ENCODE assay signal across 22 cellular contexts in the genomic region with DNA sequence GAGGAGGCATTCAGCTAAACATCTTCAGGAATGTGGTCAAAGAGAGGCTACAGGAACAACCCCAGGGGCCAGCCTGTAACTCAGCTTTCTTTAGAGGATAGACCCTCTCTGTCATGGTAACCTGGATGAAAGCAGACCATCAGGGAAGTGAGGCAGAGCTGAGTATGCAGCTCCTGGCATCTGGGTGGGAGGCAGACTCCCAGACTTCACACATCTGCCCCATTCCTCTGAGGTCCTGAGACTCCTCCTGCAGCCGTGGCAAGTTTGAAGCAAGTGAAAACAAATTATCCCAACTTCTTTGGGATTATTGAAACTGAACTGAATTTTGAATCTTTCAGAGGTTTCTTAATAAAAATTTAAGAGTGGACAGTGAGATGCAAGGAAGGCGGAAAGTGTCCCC.
DNase-seq lines count a peak whose midpoint lies in the region; ATAC-seq, FAIRE-seq and TF ChIP-seq lines count a peak whose summit lies in the region.
"Had no signal": no experiment of that assay in that cellular context is flagged by ENCODE, and none has a peak within 500 bp of the region (broad histone marks: within the 10 kb centered on the region; RNA-seq: fewer than 3 reads in every experiment).

No MANE protein-coding gene starts in this region.

- peaks cover 6% of the 10 kb centered on the region for H3K4me1 Mint-ChIP-seq in activated CD8-positive, alpha-beta memory T cell treated with anti-CD3 and anti-CD28 coated beads, Interleukin-2, amount 10 ng/mL, durations not matched to agents 7 days and 5 days
- peaks cover 4% of the 10 kb centered on the region for H3K4me1 Mint-ChIP-seq in activated CD8-positive, alpha-beta T cell treated with anti-CD3 and anti-CD28 coated beads, Interleukin-2, amount 10 ng/mL, durations not matched to agents 7 days and 5 days (ENCODE audit: low read depth)

- TF ChIP-seq CTCF in pancreas (IDR thresholded peaks at IDR 0.05) = no peak

- H4K20me1 ChIP-seq in Karpas-422 (ENCODE audit: insufficient read depth, low read depth, low read length) = no peaks in the 10 kb centered on the region

- 0 out of 2 replicates have a peak overlapping the region, but pooled peaks have one; percentile 5 for H2AFZ ChIP-seq in Karpas-422 (ENCODE audit: low read length)

- FAIRE-seq in pancreas (lab: Jason Lieb, UNC) (no peak), urothelium cell line (lab: Jason Lieb, UNC) (no peak)
- FAIRE-seq: D721Med, G401.6, GM12892 had no signal

- no peak overlapping the region for H3K27ac Mint-ChIP-seq in activated CD8-positive, alpha-beta memory T cell treated with anti-CD3 and anti-CD28 coated beads, Interleukin-2, amount 10 ng/mL, durations not matched to agents 7 days and 5 days
- no peak overlapping the region for H3K27ac Mint-ChIP-seq in activated CD8-positive, alpha-beta T cell treated with anti-CD3 and anti-CD28 coated beads, Interleukin-2, amount 10 ng/mL, durations not matched to agents 7 days and 5 days
- H3K27ac Mint-ChIP-seq: CD8-positive, alpha-beta T cell; GM23338 had no signal

- H3K9me3 Mint-ChIP-seq in activated CD8-positive, alpha-beta memory T cell treated with anti-CD3 and anti-CD28 coated beads, Interleukin-2, amount 10 ng/mL, durations not matched to agents 7 days and 5 days (ENCODE audit: low read depth) = no peaks in the 10 kb centered on the region
- H3K9me3 Mint-ChIP-seq in activated CD8-positive, alpha-beta T cell treated with anti-CD3 and anti-CD28 coated beads, Interleukin-2, amount 10 ng/mL, durations not matched to agents 7 days and 5 days (ENCODE audit: insufficient read depth) = no peaks in the 10 kb centered on the region
- H3K9me3 Mint-ChIP-seq: CD8-positive, alpha-beta T cell; GM23338 had no signal

- WGBS in pancreas, 2 donors = 73 to 95% methylated on average over 2 of the region's 2 CpGs

- POLR2A ChIA-PET in activated CD8-positive, alpha-beta T cell treated with anti-CD3 and anti-CD28 coated beads, Interleukin-2, amount 10 ng/mL, durations not matched to agents 7 days and 5 days (lab: Charles Lee) = interaction anchor here (1.0 to 1.1 kb wide), 2 partner anchors 109 to 163 kb away, joined by 3 to 4 read pairs; no protein-coding TSS in a partner anchor

- H3K4me1 ChIP-seq in Karpas-422 (ENCODE audit: low read length) (peaks cover 40% of the 10 kb centered on the region), pancreas (peaks cover 23 to 33% (median 29%) of the 10 kb centered on the region in 3 donors), subcutaneous abdominal adipose tissue (ENCODE audit: control insufficient read depth in 5 of 5, insufficient read depth in 5 of 5, low read length in 5 of 5) (peaks cover 9 to 44% (median 24%) of the 10 kb centered on the region in 5 donors)
- H3K4me1 ChIP-seq: Peyer's patch had no signal

- DNase-seq in Karpas-422 = no peak
- DNase-seq in dermis blood vessel endothelial cell = peak; percentile 16
- no peak for DNase-seq in pancreas
- no peak for DNase-seq in activated CD8-positive, alpha-beta memory T cell treated with anti-CD3 and anti-CD28 coated beads, Interleukin-2, amount 10 ng/mL, durations not matched to agents 7 days and 5 days
- no peak for DNase-seq in urothelium cell line (ENCODE audit: low spot score)
- DNase-seq in activated CD8-positive, alpha-beta T cell treated with anti-CD3 and anti-CD28 coated beads, Interleukin-2, amount 10 ng/mL, durations not matched to agents 7 days and 5 days = no peak
- DNase-seq: ACHN; BE2C; CD8-positive, alpha-beta T cell; DMS79 treated with DMSO at 0.1 percent for 48 hours; MM.1S; NCI-H1105; NCI-H1930; NCI-H2171; NCI-H82; Peyer's patch; SHP77 treated with DMSO at 0.1 percent for 48 hours had no signal

- H3K4me3 Mint-ChIP-seq in activated CD8-positive, alpha-beta memory T cell treated with anti-CD3 and anti-CD28 coated beads, Interleukin-2, amount 10 ng/mL, durations not matched to agents 7 days and 5 days = no peak overlapping the region
- no peak overlapping the region for H3K4me3 Mint-ChIP-seq in activated CD8-positive, alpha-beta T cell treated with anti-CD3 and anti-CD28 coated beads, Interleukin-2, amount 10 ng/mL, durations not matched to agents 7 days and 5 days
- H3K4me3 Mint-ChIP-seq: CD8-positive, alpha-beta T cell; GM23338 had no signal

- intact Hi-C loops in pancreas (cut with DNase I) = no loop called here

- no peaks in the 10 kb centered on the region for H3K9me2 ChIP-seq in Karpas-422 (replicated peaks; ENCODE audit: insufficient read depth, low read length)

- no peaks in the 10 kb centered on the region for H3K79me2 ChIP-seq in Karpas-422 (ENCODE audit: low read length)

- H3K4me3 ChIP-seq in Karpas-422 (ENCODE audit: low read length) (no peak overlapping the region), pancreas (no peak overlapping the region), subcutaneous abdominal adipose tissue (ENCODE audit: low read depth in 1 of 5, low read length in 5 of 5) (no peak overlapping the region)
- H3K4me3 ChIP-seq: GM23338, Peyer's patch had no signal

- H3K27me3 ChIP-seq in Karpas-422 (ENCODE audit: low read length) (no peaks in the 10 kb centered on the region), pancreas (no peaks in the 10 kb centered on the region), subcutaneous abdominal adipose tissue (ENCODE audit: control insufficient read depth in 5 of 5, insufficient read depth in 4 of 5, low read length in 5 of 5) (no peaks in the 10 kb centered on the region)
- H3K27me3 ChIP-seq: Peyer's patch had no signal

- CTCF ChIA-PET in activated CD8-positive, alpha-beta memory T cell treated with anti-CD3 and anti-CD28 coated beads, Interleukin-2, amount 10 ng/mL, durations not matched to agents 7 days and 5 days (lab: Charles Lee) = interaction anchor here (0.8 to 8.9 kb wide), 28 partner anchors 8 to 289 kb away, joined by 3 to 269 read pairs (median 5); no protein-coding TSS in a partner anchor
- CTCF ChIA-PET in activated CD8-positive, alpha-beta T cell treated with anti-CD3 and anti-CD28 coated beads, Interleukin-2, amount 10 ng/mL, durations not matched to agents 7 days and 5 days (lab: Charles Lee) = interaction anchor here (0.6 to 15.4 kb wide), 37 partner anchors 9 to 291 kb away, joined by 3 to 411 read pairs (median 5); a partner anchor contains a TSS

- peaks cover 8% of the 10 kb centered on the region for H3K27me3 Mint-ChIP-seq in activated CD8-positive, alpha-beta memory T cell treated with anti-CD3 and anti-CD28 coated beads, Interleukin-2, amount 10 ng/mL, durations not matched to agents 7 days and 5 days
- peaks cover 11% of the 10 kb centered on the region for H3K27me3 Mint-ChIP-seq in activated CD8-positive, alpha-beta T cell treated with anti-CD3 and anti-CD28 coated beads, Interleukin-2, amount 10 ng/mL, durations not matched to agents 7 days and 5 days (ENCODE audit: low read depth)

- ATAC-seq in pancreas = no peak
- no peak for ATAC-seq in activated CD8-positive, alpha-beta memory T cell treated with anti-CD3 and anti-CD28 coated beads, Interleukin-2, amount 10 ng/mL, durations not matched to agents 7 days and 5 days
- ATAC-seq in activated CD8-positive, alpha-beta T cell treated with anti-CD3 and anti-CD28 coated beads, Interleukin-2, amount 10 ng/mL, durations not matched to agents 7 days and 5 days = no peak

- H3K9me3 ChIP-seq in Karpas-422 (ENCODE audit: low read length) (no peaks in the 10 kb centered on the region), pancreas (no peaks in the 10 kb centered on the region), subcutaneous abdominal adipose tissue (ENCODE audit: control insufficient read depth in 5 of 5, low read length in 5 of 5) (no peaks in the 10 kb centered on the region)
- H3K9me3 ChIP-seq: BE2C, Peyer's patch had no signal

- H3K36me3 ChIP-seq in Karpas-422 (ENCODE audit: insufficient read depth, low read length) (no peaks in the 10 kb centered on the region; the same call in 1 of the 2 replicates), pancreas (no peaks in the 10 kb centered on the region), subcutaneous abdominal adipose tissue (ENCODE audit: control insufficient read depth in 5 of 5, insufficient read depth in 5 of 5, low read length in 5 of 5) (no peaks in the 10 kb centered on the region)
- H3K36me3 ChIP-seq: BE2C, Peyer's patch had no signal

- H3K27ac ChIP-seq in Karpas-422 (ENCODE audit: low read length) (no peak overlapping the region), pancreas (peak overlapping the region; percentile 66 to 83 (median 80)), subcutaneous abdominal adipose tissue (ENCODE audit: low read depth, low read length) (peak overlapping the region; percentile 79)

- H3K36me3 Mint-ChIP-seq in activated CD8-positive, alpha-beta memory T cell treated with anti-CD3 and anti-CD28 coated beads, Interleukin-2, amount 10 ng/mL, durations not matched to agents 7 days and 5 days = no peaks in the 10 kb centered on the region
- no peaks in the 10 kb centered on the region for H3K36me3 Mint-ChIP-seq in activated CD8-positive, alpha-beta T cell treated with anti-CD3 and anti-CD28 coated beads, Interleukin-2, amount 10 ng/mL, durations not matched to agents 7 days and 5 days (ENCODE audit: low read depth)
- H3K36me3 Mint-ChIP-seq: CD8-positive, alpha-beta T cell had no signal

- H3K9ac ChIP-seq in Karpas-422 (ENCODE audit: low read length) = no peak overlapping the region
- no peak overlapping the region for H3K9ac ChIP-seq in subcutaneous abdominal adipose tissue (ENCODE audit: low read length in 5 of 5)

- peak overlapping the region; percentile 42 for H3K4me2 ChIP-seq in Karpas-422 (ENCODE audit: low read depth, low read length, poor library complexity, severe bottlenecking)
- H3K4me2 ChIP-seq: GM23338 had no signal
